ENCODE assay signal across 8 cellular contexts in the genomic region with DNA sequence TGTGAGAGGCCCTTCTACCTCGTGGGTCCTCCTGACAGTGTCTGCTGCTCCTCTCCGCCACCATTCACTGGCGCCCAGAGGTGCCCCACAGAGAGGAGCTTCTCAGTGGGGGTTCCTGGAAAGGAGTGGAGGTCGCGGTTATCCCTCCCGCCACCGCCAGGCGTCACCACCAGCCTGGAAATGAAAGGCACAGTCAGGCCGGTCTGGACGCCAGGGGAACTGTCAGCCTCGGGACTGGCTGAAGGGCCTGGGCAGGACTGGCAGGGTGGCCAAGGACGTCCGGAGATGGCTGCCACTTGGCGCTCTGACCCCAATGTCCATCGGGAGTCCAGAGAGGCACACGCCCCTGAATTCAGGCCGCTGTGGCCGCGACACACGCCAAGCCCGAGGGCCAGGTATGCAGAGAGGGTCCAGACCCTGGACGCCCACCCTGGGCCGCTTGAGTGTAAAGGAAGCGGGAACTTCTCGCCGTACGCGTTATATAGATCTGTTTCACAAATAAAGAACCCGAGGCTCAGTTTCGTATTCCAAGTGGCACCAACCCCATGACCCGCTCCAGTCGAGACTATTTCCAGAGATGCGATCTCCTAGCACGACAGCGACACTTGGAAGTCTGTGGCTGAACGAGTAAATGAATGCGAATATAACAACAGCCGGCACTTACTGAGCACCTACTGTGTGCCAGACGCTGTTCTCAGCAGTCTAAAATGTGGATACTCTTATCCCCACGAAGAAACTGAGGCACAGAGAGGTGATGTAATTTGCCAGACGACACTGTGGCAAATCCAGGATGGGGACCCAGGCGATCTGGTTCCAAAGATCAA. TPM values are rescaled to one million over a fixed set of nuclear protein-coding genes. Genes with fewer than 3 reads are reported as not detected.
DNase-seq lines count a peak whose midpoint lies in the region; ATAC-seq and TF ChIP-seq lines count a peak whose summit lies in the region.

No MANE protein-coding gene starts in this region.

- DNase-seq in OCI-LY7 (ENCODE audit: low spot score) = peak; percentile 83
- DNase-seq in activated T-cell treated with anti-CD3 and anti-CD28 coated beads for 4 hours = peak; percentile 84
- DNase-seq in stimulated activated CD8-positive, alpha-beta memory T cell treated with anti-CD3 and anti-CD28 coated beads, Interleukin-4, amount 100 ng/mL, for 24 hours (ENCODE audit: low read depth) = peak; percentile 82

- H4K20me1 ChIP-seq in OCI-LY7 (ENCODE audit: insufficient read depth, low read length) = no peaks in the 10 kb centered on the region

- POLR2A ChIA-PET in OCI-LY7 (lab: Charles Lee) = interaction anchor here (0.6 kb wide), 1 partner anchor 1796 kb away, joined by 3 read pairs; no protein-coding TSS in a partner anchor

- no peak overlapping the region for H3K4me2 ChIP-seq in OCI-LY7 (ENCODE audit: low read length)

- H3K4me3 ChIP-seq in OCI-LY7 (ENCODE audit: low read depth, low read length, poor library complexity, severe bottlenecking) (no peak overlapping the region), esophagus (ENCODE audit: low read depth in 1 of 2, low read length in 2 of 2) (peak overlapping the region; percentile 32 to 40), muscle layer of colon (ENCODE audit: low read depth in 1 of 2, low read length in 2 of 2) (peak overlapping the region; percentile 38 to 48)

- BruUV-seq in OCI-LY7 (replicated peaks; lab: Mats Ljungman, UMichigan) = no TSS peak

- H3K27me3 ChIP-seq in esophagus (ENCODE audit: control insufficient read depth in 1 of 2, insufficient read depth in 2 of 2, low read length in 2 of 2) (no peaks in the 10 kb centered on the region), muscle layer of colon (ENCODE audit: control insufficient read depth in 1 of 2, insufficient read depth in 2 of 2, low read length in 2 of 2) (no peaks in the 10 kb centered on the region)

- WGBS in esophagus, 2 donors = 9 to 14% methylated on average over 42 of the region's 42 CpGs

- CTCF ChIA-PET in OCI-LY7 (lab: Charles Lee; ENCODE audit: unreplicated experiment) = interaction anchor here (0.6 to 1.0 kb wide), 2 partner anchors 11 to 109 kb away, joined by 3 to 8 read pairs; no protein-coding TSS in a partner anchor

- H3K27ac ChIP-seq in OCI-LY7 (ENCODE audit: low read depth, low read length, poor library complexity, severe bottlenecking) (no peak overlapping the region), esophagus (ENCODE audit: low read depth in 2 of 2, low read length in 1 of 2) (peak overlapping the region; percentile 14 to 40), muscle layer of colon (ENCODE audit: low read depth, low read length) (peak overlapping the region; percentile 89)

- no peaks in the 10 kb centered on the region for H3K36me3 ChIP-seq in ES-I3 (ENCODE audit: insufficient read depth, low read length)
- H3K36me3 ChIP-seq in OCI-LY7 (ENCODE audit: insufficient read depth, low read length) = no peaks in the 10 kb centered on the region
- H3K36me3 ChIP-seq in esophagus (ENCODE audit: control insufficient read depth in 2 of 2, insufficient read depth in 2 of 2, low read length in 1 of 2) = no peaks in the 10 kb centered on the region
- H3K36me3 ChIP-seq in muscle layer of colon (ENCODE audit: insufficient read depth, low read length) = no peaks in the 10 kb centered on the region

- H3K9ac ChIP-seq in ES-I3 (ENCODE audit: low read depth, low read length) (peak overlapping the region; percentile 16; the same call in 1 of the 2 replicates), muscle layer of colon (ENCODE audit: low read length) (peak overlapping the region; percentile 7)

- intact Hi-C loops in OCI-LY7 (cut with micrococcal nuclease; ENCODE audit: unreplicated experiment) = loop anchor here (1.0 kb wide), 2 partner anchors 127 to 430 kb away; no protein-coding TSS in a partner anchor

- 0 out of 2 replicates have a peak, but pooled peaks cover 5% of the 10 kb centered on the region for H3K4me1 ChIP-seq in ES-I3 (ENCODE audit: insufficient read depth, low read length)
- H3K4me1 ChIP-seq in OCI-LY7 (ENCODE audit: insufficient read depth, low read length, poor library complexity, severe bottlenecking) = no peaks in the 10 kb centered on the region
- peaks cover 0 to 10% of the 10 kb centered on the region in 2 donors for H3K4me1 ChIP-seq in esophagus (ENCODE audit: control insufficient read depth in 2 of 2, insufficient read depth in 2 of 2, low read length in 1 of 2)
- H3K4me1 ChIP-seq in muscle layer of colon (ENCODE audit: insufficient read depth, low read length) = peaks cover 29% of the 10 kb centered on the region

- ATAC-seq in HG03521 (IDR thresholded peaks at IDR 0.05; ENCODE audit: unreplicated experiment) = peak; percentile 43
- no peak for ATAC-seq in HG02973 (IDR thresholded peaks at IDR 0.05; ENCODE audit: unreplicated experiment)

- no peaks in the 10 kb centered on the region for H3K9me2 ChIP-seq in OCI-LY7 (ENCODE audit: insufficient read depth, low read length)

- peak; percentile 88 for TF ChIP-seq CTCF in OCI-LY7 (conservative IDR thresholded peaks at IDR 0.05; ENCODE audit: low read length)

- no peaks in the 10 kb centered on the region for H3K79me2 ChIP-seq in OCI-LY7 (ENCODE audit: insufficient read depth, low read depth, low read length)

- H3K9me3 ChIP-seq in ES-I3 (ENCODE audit: control insufficient read depth, insufficient read depth, low read length) = no peaks in the 10 kb centered on the region
- H3K9me3 ChIP-seq in OCI-LY7 (ENCODE audit: low read length) = no peaks in the 10 kb centered on the region
- no peaks in the 10 kb centered on the region for H3K9me3 ChIP-seq in esophagus (ENCODE audit: control insufficient read depth in 2 of 2, insufficient read depth in 1 of 2, low read depth in 1 of 2, low read length in 1 of 2)
- no peaks in the 10 kb centered on the region for H3K9me3 ChIP-seq in muscle layer of colon (ENCODE audit: low read length)

- no peak overlapping the region for H2AFZ ChIP-seq in OCI-LY7 (ENCODE audit: low read length)

RNA-seq across cellular contexts. Expression of gene NXPH3, which starts 7.6 kb away (rescaled TPM):
- total RNA-seq in OCI-LY7 (2014; rRNA removed; shearing (Covaris generic)) = not detected in 2 replicates
- total RNA-seq in OCI-LY7 (2022) = not detected in 2 replicates
- polyA plus RNA-seq in esophagus = 1 to 10 TPM in 1 of 2 donors, under 1 TPM in 1; 0.69 to 2.2 TPM
